In genomic region chr9:137241490-137242328, GRCh38 we compare ENCODE assay signal across 8 cellular contexts. TPM values are rescaled to one million over a fixed set of nuclear protein-coding genes. Genes with fewer than 3 reads are reported as not detected.
DNase-seq lines count a peak whose midpoint lies in the region; ATAC-seq lines count a peak whose summit lies in the region.

No MANE protein-coding gene starts in this region.

- peak overlapping the region; percentile 82 for H3K4me3 ChIP-seq in SJSA1
- H3K4me3 ChIP-seq in adipocyte (ENCODE audit: low read length) = peak overlapping the region; percentile 91
- H3K4me3 ChIP-seq in right cardiac atrium (ENCODE audit: low read length) = peak overlapping the region; percentile 90
- H3K4me3 ChIP-seq in skin epidermis = peak overlapping the region; percentile 83 to 92 (median 88)

- no peaks in the 10 kb centered on the region for H3K9me3 ChIP-seq in SJSA1 (replicated peaks)
- no peaks in the 10 kb centered on the region for H3K9me3 ChIP-seq in adipocyte (ENCODE audit: control insufficient read depth, low read length)
- H3K9me3 ChIP-seq in right cardiac atrium (ENCODE audit: control insufficient read depth, low read length) = no peaks in the 10 kb centered on the region

- H3K27me3 ChIP-seq in SJSA1 (replicated peaks) = no peaks in the 10 kb centered on the region
- H3K27me3 ChIP-seq in adipocyte (replicated peaks; ENCODE audit: control insufficient read depth, insufficient read depth, low read length) = peaks cover 2% of the 10 kb centered on the region
- H3K27me3 ChIP-seq in right cardiac atrium (ENCODE audit: control insufficient read depth, insufficient read depth) = no peaks in the 10 kb centered on the region

- peak overlapping the region; percentile 93 for H3K9ac ChIP-seq in adipocyte (ENCODE audit: low read length)

- peaks cover 24% of the 10 kb centered on the region for H3K4me1 ChIP-seq in SJSA1 (replicated peaks)
- H3K4me1 ChIP-seq in adipocyte (ENCODE audit: control insufficient read depth, insufficient read depth, low read length) = peaks cover 26% of the 10 kb centered on the region
- H3K4me1 ChIP-seq in right cardiac atrium (ENCODE audit: control insufficient read depth, insufficient read depth, low read length) = peaks cover 3% of the 10 kb centered on the region

- WGBS in right cardiac atrium = under 1% methylated on average over 84 of the region's 84 CpGs

- ATAC-seq in HG02943 (IDR thresholded peaks at IDR 0.05; ENCODE audit: low read depth, unreplicated experiment) (peak; percentile 4), right cardiac atrium (peak; percentile 3 to 23)

- H3K27ac ChIP-seq in SJSA1 = peak overlapping the region; percentile 70
- H3K27ac ChIP-seq in right cardiac atrium (ENCODE audit: low read length) = peak overlapping the region; percentile 96
- peak overlapping the region; percentile 82 to 98 (median 93) for H3K27ac ChIP-seq in skin epidermis

- DNase-seq in GM03348 (ENCODE audit: low spot score) (peak; percentile 90), SJSA1 (ENCODE audit: low read depth in 1 of 2, low spot score in 2 of 2) (no peak), adipocyte (ENCODE audit: low read depth) (peak; percentile 83), right cardiac atrium (peak; percentile 78 to 90 (median 87)), COR-L47 (lab: John Stamatoyannopoulos, UW) (no peak), middle frontal gyrus (ENCODE audit: extremely low spot score, low spot score) (no peak)

- H3K36me3 ChIP-seq in SJSA1 (peaks cover 31% of the 10 kb centered on the region), adipocyte (ENCODE audit: control insufficient read depth, insufficient read depth, low read length, severe bottlenecking) (peaks cover 18% of the 10 kb centered on the region)

- intact Hi-C loops in right cardiac atrium (cut with DNase I) = loop anchor here in 1 of 4 donors (10.0 kb wide), 1 partner anchor 1197 kb away; no protein-coding TSS in a partner anchor

RNA-seq across cellular contexts. Expression of gene TUBB4B, which starts 0.6 kb away (rescaled TPM):
- 229 and 232 TPM in 2 replicates for total RNA-seq in SJSA1 (2014; rRNA removed; shearing (Covaris generic))
- total RNA-seq in right cardiac atrium = 100 to 1,000 TPM; 203 to 461 (median 332) TPM
- polyA plus RNA-seq in right cardiac atrium = 591 TPM

RNA-seq across cellular contexts. Expression of gene STPG3, which starts 9.4 kb away (rescaled TPM):
- not detected in 2 replicates for total RNA-seq in SJSA1 (2014; rRNA removed; shearing (Covaris generic))
- total RNA-seq in right cardiac atrium = under 1 TPM in 3 of 4 donors, not detected in 1; 0.31 to 0.46 (median 0.32) TPM
- polyA plus RNA-seq in right cardiac atrium = 0.23 TPM

RNA-seq across cellular contexts. Expression of gene SLC34A3, which starts 11.0 kb away (rescaled TPM):
- total RNA-seq in SJSA1 (2014; rRNA removed; shearing (Covaris generic)) = not detected in 2 replicates
- total RNA-seq in right cardiac atrium = not detected
- not detected for polyA plus RNA-seq in right cardiac atrium

RNA-seq across cellular contexts. Expression of gene NELFB, which starts 13.4 kb away (rescaled TPM):
- 35.2 and 41.9 TPM in 2 replicates for total RNA-seq in SJSA1 (2014; rRNA removed; shearing (Covaris generic))
- total RNA-seq in right cardiac atrium = 10 to 100 TPM; 34.8 to 38.6 (median 37.1) TPM
- 33.8 TPM for polyA plus RNA-seq in right cardiac atrium

RNA-seq across cellular contexts. Expression of gene RNF224, which starts 14.4 kb away (rescaled TPM):
- not detected in 2 replicates for total RNA-seq in SJSA1 (2014; rRNA removed; shearing (Covaris generic))
- total RNA-seq in right cardiac atrium = not detected
- polyA plus RNA-seq in right cardiac atrium = 0.09 TPM

Comparison
In these comparisons a context has a peak if more than half of its experiments do, and no peak if none do; other contexts are left out.
1. DNase-seq: peak in GM03348 (single experiment), adipocyte (single experiment) and right cardiac atrium (3 of 3); none in SJSA1 (0 of 2), COR-L47 (single experiment) and middle frontal gyrus (single experiment).
2. Peak in every context shown above with its lines, with median percentiles within 50 percentile points of each other: H3K27ac ChIP-seq and H3K4me3 ChIP-seq.